1 cellular context compared by ENCODE assay signal in genomic region chr14:103885509-103885932, GRCh38.
A peak's percentile ranks its signal among the peaks of the same experiment; 100 is the strongest.
TF ChIP-seq lines count a peak whose summit lies in the region.

No MANE protein-coding gene starts in this region.

TF ChIP-seq in HepG2, 621 proteins besides CTCF, POLR2A, EP300 and RAD21 (continued from another document and continues in another):
- no peak for TF ChIP-seq ZBTB40 (IDR thresholded peaks at IDR 0.05)
- TF ChIP-seq ZBTB40 (CRISPR knock-in tag; IDR thresholded peaks at IDR 0.05) = no peak; the same call in 1 of the 2 replicates
- peak; percentile 31; the same call in 1 of the 2 replicates for TF ChIP-seq CBX5 (CRISPR knock-in tag; IDR thresholded peaks at IDR 0.05; ENCODE audit: borderline replicate concordance)
- TF ChIP-seq ZNF260 (CRISPR knock-in tag; IDR thresholded peaks at IDR 0.05; ENCODE audit: borderline replicate concordance, low read depth) = no peak
- peak; percentile 87 for TF ChIP-seq RXRB (CRISPR knock-in tag; IDR thresholded peaks at IDR 0.05; ENCODE audit: borderline replicate concordance)
- TF ChIP-seq MLXIP (CRISPR knock-in tag; IDR thresholded peaks at IDR 0.05; ENCODE audit: borderline replicate concordance) = no peak
- TF ChIP-seq ZNF775 (CRISPR knock-in tag; IDR thresholded peaks at IDR 0.05; ENCODE audit: borderline replicate concordance) = no peak
- TF ChIP-seq SKI (IDR thresholded peaks at IDR 0.05; ENCODE audit: partially characterized antibody) = peak; percentile 77
- TF ChIP-seq SMAD9 (CRISPR knock-in tag; IDR thresholded peaks at IDR 0.05) = no peak
- TF ChIP-seq ZNF282 (IDR thresholded peaks at IDR 0.05; ENCODE audit: partially characterized antibody) = no peak
- TF ChIP-seq CEBPB (IDR thresholded peaks at IDR 0.05; ENCODE audit: borderline replicate concordance, low read depth, low read length) = no peak
- no peak for TF ChIP-seq MIXL1 (CRISPR knock-in tag; IDR thresholded peaks at IDR 0.05)
- 0 out of 2 replicates have a peak, but pooled peaks have one; percentile 30 for TF ChIP-seq TFDP1 (CRISPR knock-in tag; IDR thresholded peaks at IDR 0.05; ENCODE audit: borderline replicate concordance)
- no peak for TF ChIP-seq YEATS2 (CRISPR knock-in tag; IDR thresholded peaks at IDR 0.05; ENCODE audit: borderline replicate concordance)
- TF ChIP-seq ZBTB26 (CRISPR knock-in tag; IDR thresholded peaks at IDR 0.05; ENCODE audit: borderline replicate concordance) = no peak
- TF ChIP-seq RFXAP (CRISPR knock-in tag; IDR thresholded peaks at IDR 0.05; ENCODE audit: borderline replicate concordance) = no peak
- TF ChIP-seq PHF21A (CRISPR knock-in tag; IDR thresholded peaks at IDR 0.05) = no peak
- TF ChIP-seq ZNF770 (CRISPR knock-in tag; IDR thresholded peaks at IDR 0.05) = no peak
- TF ChIP-seq SOX5 (CRISPR knock-in tag; IDR thresholded peaks at IDR 0.05; ENCODE audit: borderline replicate concordance) = 0 out of 2 replicates have a peak, but pooled peaks have one; percentile 14
- TF ChIP-seq MXD3 (CRISPR knock-in tag; IDR thresholded peaks at IDR 0.05) = no peak
- TF ChIP-seq NCOA5 (CRISPR knock-in tag; IDR thresholded peaks at IDR 0.05) = no peak
- no peak for TF ChIP-seq ZNF512B (CRISPR knock-in tag; IDR thresholded peaks at IDR 0.05; ENCODE audit: borderline replicate concordance)
- TF ChIP-seq ZSCAN12 (CRISPR knock-in tag; IDR thresholded peaks at IDR 0.05) = no peak
- no peak for TF ChIP-seq GATA4 (IDR thresholded peaks at IDR 0.05; ENCODE audit: borderline replicate concordance, low read depth)
- TF ChIP-seq NFAT5 (CRISPR knock-in tag; IDR thresholded peaks at IDR 0.05) = no peak
- TF ChIP-seq ZNF773 (CRISPR knock-in tag; IDR thresholded peaks at IDR 0.05; ENCODE audit: borderline replicate concordance) = no peak
